Comparison of ENCODE assay signal across 9 cellular contexts in genomic region chr7:117012284-117013174, GRCh38. TPM values are rescaled to one million over a fixed set of nuclear protein-coding genes. Genes with fewer than 3 reads are reported as not detected.
DNase-seq lines count a peak whose midpoint lies in the region; ATAC-seq, FAIRE-seq and TF ChIP-seq lines count a peak whose summit lies in the region.
"Had no signal": no experiment of that assay in that cellular context is flagged by ENCODE, and none has a peak within 500 bp of the region (broad histone marks: within the 10 kb centered on the region; RNA-seq: fewer than 3 reads in every experiment).

No MANE protein-coding gene starts in this region.

- 77 to 83% methylated on average over 4 of the region's 4 CpGs for WGBS in testis, 2 donors

- no peak for TF ChIP-seq POLR2A in testis (IDR thresholded peaks at IDR 0.05)

- FAIRE-seq in urothelium cell line (lab: Jason Lieb, UNC) = no peak

- H3K4me3 ChIP-seq in kidney epithelial cell (ENCODE audit: low read depth, low read length) (no peak overlapping the region), testis (no peak overlapping the region)
- H3K4me3 ChIP-seq: SK-N-MC had no signal

- ATAC-seq in GM19463 (IDR thresholded peaks at IDR 0.05; ENCODE audit: unreplicated experiment) = peak; percentile 7
- peak; percentile 1 for ATAC-seq in HG03520 (IDR thresholded peaks at IDR 0.05; ENCODE audit: unreplicated experiment)
- no peak for ATAC-seq in activated CD4-positive, CD25-positive, alpha-beta regulatory T cell treated with anti-CD3 and anti-CD28 coated beads, Interleukin-2, amount 50 U/mL, for 24 hours

- no peaks in the 10 kb centered on the region for H3K36me3 ChIP-seq in kidney epithelial cell (ENCODE audit: control insufficient read depth, insufficient read depth, low read length)
- H3K36me3 ChIP-seq in testis (ENCODE audit: low read depth, missing control alignments) = no peaks in the 10 kb centered on the region

- H3K27me3 ChIP-seq in kidney epithelial cell (ENCODE audit: control insufficient read depth, insufficient read depth, low read length) = no peaks in the 10 kb centered on the region
- H3K27me3 ChIP-seq in testis = no peaks in the 10 kb centered on the region

- H3K27ac ChIP-seq in testis = no peak overlapping the region
- H3K27ac ChIP-seq: SK-N-MC had no signal

- peak; percentile 42 for TF ChIP-seq CTCF in kidney epithelial cell (IDR thresholded peaks at IDR 0.05; ENCODE audit: insufficient read depth, low read length, poor library complexity, severe bottlenecking)
- TF ChIP-seq CTCF in testis (IDR thresholded peaks at IDR 0.05) = peak in 1 of 3 experiments; percentile 11

- DNase-seq in DMS53 treated with DMSO at 0.1 percent for 48 hours (lab: John Stamatoyannopoulos, UW; ENCODE audit: unreplicated experiment) = peak; percentile 35
- DNase-seq in SKM-1 treated with dmso at 0.1 percent for 144 hours (lab: John Stamatoyannopoulos, UW; ENCODE audit: unreplicated experiment) = peak; percentile 31
- DNase-seq in kidney epithelial cell (ENCODE audit: low read depth) = no peak
- no peak for DNase-seq in urothelium cell line (ENCODE audit: low spot score)
- DNase-seq in testis = no peak

- no peaks in the 10 kb centered on the region for H3K9me3 ChIP-seq in testis

- intact Hi-C loops in testis (cut with DNase I; ENCODE audit: low total_unique reads) = no loop called here

- no peaks in the 10 kb centered on the region for H3K4me1 ChIP-seq in testis

RNA-seq across cellular contexts. Expression of gene ST7, which starts 59.2 kb away (rescaled TPM):
- total RNA-seq in kidney epithelial cell (17.0 and 19.0 TPM in 2 replicates), testis (10 to 100 TPM; 15.9 to 23.2 TPM)
- 25.3 TPM for polyA plus RNA-seq in testis (ENCODE audit: insufficient read depth, low read depth, low replicate concordance)

Comparison
In these comparisons a context has a peak if more than half of its experiments do, and no peak if none do; other contexts are left out.
1. DNase-seq: peak in DMS53 treated with DMSO at 0.1 percent for 48 hours (single experiment) and SKM-1 treated with dmso at 0.1 percent for 144 hours (single experiment); none in kidney epithelial cell (single experiment), urothelium cell line (single experiment) and testis (single experiment).
2. ATAC-seq: peak in GM19463 (single experiment) and HG03520 (single experiment); none in activated CD4-positive, CD25-positive, alpha-beta regulatory T cell treated with anti-CD3 and anti-CD28 coated beads, Interleukin-2, amount 50 U/mL, for 24 hours (0 of 2).